In the genomic region with DNA sequence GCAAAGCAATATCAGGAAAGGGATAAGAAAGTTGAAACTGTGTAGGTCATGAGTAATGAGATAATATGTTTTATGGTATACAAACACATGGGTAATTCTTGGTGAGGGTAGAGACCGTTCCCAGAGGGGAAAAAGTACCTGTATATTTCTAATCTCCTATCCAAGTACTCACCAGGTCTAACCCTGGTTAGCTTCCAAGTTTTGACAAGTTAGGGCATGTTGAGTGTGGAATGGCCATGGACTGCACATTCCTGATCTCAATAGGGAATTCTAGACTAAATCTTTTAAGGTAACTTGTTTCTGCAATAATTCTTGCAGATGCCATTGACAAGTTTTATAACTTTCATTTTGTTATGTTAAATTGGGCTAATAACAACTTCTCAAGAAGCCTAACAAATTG, we compare ENCODE assay signal across 16 cellular contexts.
DNase-seq lines count a peak whose midpoint lies in the region; ATAC-seq, FAIRE-seq and TF ChIP-seq lines count a peak whose summit lies in the region.
"Had no signal": no experiment of that assay in that cellular context is flagged by ENCODE, and none has a peak within 500 bp of the region (broad histone marks: within the 10 kb centered on the region; RNA-seq: fewer than 3 reads in every experiment).

No MANE protein-coding gene starts in this region.

- dilution Hi-C loops in keratinocyte (cut with MboI; ENCODE audit: extremely low pct_ligation_motif_present, low sequenced_read_pairs) = no loop called here

- H3K36me3 ChIP-seq in RWPE2 (ENCODE audit: low read depth) = no peaks in the 10 kb centered on the region
- no peaks in the 10 kb centered on the region for H3K36me3 ChIP-seq in bronchial epithelial cell (ENCODE audit: control insufficient read depth, insufficient read depth, low read length)
- H3K36me3 ChIP-seq in keratinocyte (ENCODE audit: control insufficient read depth in 2 of 2, extremely low read depth in 1 of 2, insufficient read depth in 2 of 2, low read length in 2 of 2) = no peaks in the 10 kb centered on the region
- no peaks in the 10 kb centered on the region for H3K36me3 ChIP-seq in spleen
- H3K36me3 ChIP-seq in adrenal gland (replicated peaks in 1 of 2) = no peaks in the 10 kb centered on the region
- H3K36me3 ChIP-seq: BLaER1 treated with 17β-estradiol and CSF1 and Interleukin-3, amounts not matched to agents 10 nM and 100 nM had no signal

- no peaks in the 10 kb centered on the region for H4K20me1 ChIP-seq in keratinocyte (ENCODE audit: control insufficient read depth, extremely low read depth, insufficient read depth, low read length)
- H4K20me1 ChIP-seq: BLaER1 treated with 17β-estradiol and CSF1 and Interleukin-3, amounts not matched to agents 10 nM and 100 nM had no signal

- H3K4me2 ChIP-seq in keratinocyte (ENCODE audit: control insufficient read depth, extremely low read depth, insufficient read depth, low read depth, low read length) = no peak overlapping the region
- H3K4me2 ChIP-seq: BLaER1 treated with 17β-estradiol and CSF1 and Interleukin-3, amounts not matched to agents 10 nM and 100 nM had no signal

- H3K79me2 ChIP-seq in keratinocyte (ENCODE audit: control insufficient read depth, insufficient read depth, low read length) = no peaks in the 10 kb centered on the region

- H3K9me3 ChIP-seq in RWPE2 (ENCODE audit: severe bottlenecking) (no peaks in the 10 kb centered on the region), keratinocyte (ENCODE audit: control insufficient read depth, low read depth, low read length) (no peaks in the 10 kb centered on the region), spleen (no peaks in the 10 kb centered on the region), adrenal gland (replicated peaks in 1 of 3) (no peaks in the 10 kb centered on the region)
- H3K9me3 ChIP-seq: BLaER1 treated with 17β-estradiol and CSF1 and Interleukin-3, amounts not matched to agents 10 nM and 100 nM; Caco-2 had no signal

- ATAC-seq in RWPE2 (ENCODE audit: low read depth) = peak; percentile 88

- H3K27ac ChIP-seq in RWPE2 (ENCODE audit: poor library complexity, severe bottlenecking) = no peak overlapping the region
- H3K27ac ChIP-seq in keratinocyte (ENCODE audit: control insufficient read depth, insufficient read depth, low read length) = no peak overlapping the region
- no peak overlapping the region for H3K27ac ChIP-seq in spleen
- H3K27ac ChIP-seq in adrenal gland = no peak overlapping the region
- H3K27ac ChIP-seq: BLaER1 treated with 17β-estradiol and CSF1 and Interleukin-3, amounts not matched to agents 10 nM and 100 nM had no signal

- intact Hi-C loops in spleen (cut with DNase I; ENCODE audit: low total_unique reads) (no loop called here), adrenal gland (cut with DNase I) (no loop called here)

- no peaks in the 10 kb centered on the region for H3K9me1 ChIP-seq in keratinocyte (ENCODE audit: control insufficient read depth, extremely low read depth, insufficient read depth, low read length)

- TF ChIP-seq CTCF in RWPE2 (IDR thresholded peaks at IDR 0.05; ENCODE audit: poor library complexity, severe bottlenecking) = no peak
- TF ChIP-seq CTCF in bronchial epithelial cell (IDR thresholded peaks at IDR 0.05; ENCODE audit: insufficient read depth, low read length, severe bottlenecking) = no peak
- no peak for TF ChIP-seq CTCF in keratinocyte (optimal IDR thresholded peaks at IDR 0.05 in 1 of 3, IDR thresholded peaks at IDR 0.05 in 1 of 3, conservative IDR thresholded peaks at IDR 0.05 in 1 of 3; ENCODE audit: extremely low read depth in 1 of 3, insufficient read depth in 2 of 3, low read length in 3 of 3)
- no peak for TF ChIP-seq CTCF in spleen (IDR thresholded peaks at IDR 0.05 in 8 of 11, conservative IDR thresholded peaks at IDR 0.05 in 3 of 11)
- no peak for TF ChIP-seq CTCF in adrenal gland (IDR thresholded peaks at IDR 0.05)

- no peak overlapping the region for H3K9ac ChIP-seq in keratinocyte (ENCODE audit: control insufficient read depth, extremely low read depth, insufficient read depth, low read length)
- H3K9ac ChIP-seq: BLaER1 treated with 17β-estradiol and CSF1 and Interleukin-3, amounts not matched to agents 10 nM and 100 nM had no signal

- TF ChIP-seq POLR2A in spleen (IDR thresholded peaks at IDR 0.05) (no peak), adrenal gland (IDR thresholded peaks at IDR 0.05) (no peak)

- H3K27me3 ChIP-seq in RWPE2 (ENCODE audit: insufficient read depth, poor library complexity, severe bottlenecking) (no peaks in the 10 kb centered on the region), bronchial epithelial cell (ENCODE audit: control insufficient read depth, insufficient read depth, low read length) (no peaks in the 10 kb centered on the region), keratinocyte (ENCODE audit: control insufficient read depth, extremely low read depth, insufficient read depth, low read length) (no peaks in the 10 kb centered on the region), spleen (replicated peaks in 1 of 7) (no peaks in the 10 kb centered on the region), adrenal gland (no peaks in the 10 kb centered on the region)
- H3K27me3 ChIP-seq: BLaER1 treated with 17β-estradiol and CSF1 and Interleukin-3, amounts not matched to agents 10 nM and 100 nM had no signal

- WGBS in spleen, 5 donors = 69 to 81% (median 79%) methylated on average over 1 of the region's 1 CpG
- WGBS in adrenal gland, 4 donors = 70 to 89% (median 82%) methylated on average over 1 of the region's 1 CpG

- FAIRE-seq in bronchial epithelial cell (lab: Jason Lieb, UNC) (no peak), keratinocyte (lab: Jason Lieb, UNC) (peak; percentile 59), frontal cortex (lab: Jason Lieb, UNC) (no peak)
- FAIRE-seq: G401.6, GM12891, GM19239, H1 had no signal

- H3K4me1 ChIP-seq in RWPE2 (ENCODE audit: insufficient read depth, poor library complexity, severe bottlenecking) (peaks cover 5% of the 10 kb centered on the region), keratinocyte (ENCODE audit: control insufficient read depth, extremely low read depth, insufficient read depth, low read length) (no peaks in the 10 kb centered on the region), spleen (no peaks in the 10 kb centered on the region), adrenal gland (replicated peaks in 1 of 2) (no peaks in the 10 kb centered on the region)
- H3K4me1 ChIP-seq: BLaER1 treated with 17β-estradiol and CSF1 and Interleukin-3, amounts not matched to agents 10 nM and 100 nM; Caco-2 had no signal

- DNase-seq in NCI-H69 (lab: John Stamatoyannopoulos, UW) = peak; percentile 3
- DNase-seq in RWPE2 (ENCODE audit: low spot score) = no peak
- peak; percentile 86 for DNase-seq in bronchial epithelial cell (ENCODE audit: low read depth)
- peak; percentile 4 for DNase-seq in keratinocyte (ENCODE audit: low read depth, low spot score)
- no peak for DNase-seq in spleen
- DNase-seq in adrenal gland = no peak
- DNase-seq in frontal cortex (ENCODE audit: low spot score in 2 of 2) = no peak
- DNase-seq: Caco-2; CD4-positive, CD25-positive, alpha-beta regulatory T cell; CD8-positive, alpha-beta memory T cell; H9 had no signal

- no peak overlapping the region for H2AFZ ChIP-seq in keratinocyte (ENCODE audit: control insufficient read depth, low read length)

- H3K4me3 ChIP-seq in RWPE2 (ENCODE audit: severe bottlenecking) = no peak overlapping the region
- no peak overlapping the region for H3K4me3 ChIP-seq in bronchial epithelial cell (ENCODE audit: low read depth, low read length)
- no peak overlapping the region for H3K4me3 ChIP-seq in keratinocyte (ENCODE audit: control insufficient read depth in 2 of 3, extremely low read depth in 1 of 3, insufficient read depth in 2 of 3, low read depth in 1 of 3, low read length in 3 of 3)
- H3K4me3 ChIP-seq in spleen = no peak overlapping the region
- no peak overlapping the region for H3K4me3 ChIP-seq in adrenal gland
- H3K4me3 ChIP-seq: BLaER1 treated with 17β-estradiol and CSF1 and Interleukin-3, amounts not matched to agents 10 nM and 100 nM had no signal

Comparison
In these comparisons a context has a peak if more than half of its experiments do, and no peak if none do; other contexts are left out.
1. DNase-seq: peak in NCI-H69 (single experiment), bronchial epithelial cell (single experiment) and keratinocyte (single experiment); none in RWPE2 (single experiment), spleen (single experiment), adrenal gland (0 of 7) and frontal cortex (0 of 2).